Comparison of ENCODE assay signal across 25 cellular contexts in the genomic region with DNA sequence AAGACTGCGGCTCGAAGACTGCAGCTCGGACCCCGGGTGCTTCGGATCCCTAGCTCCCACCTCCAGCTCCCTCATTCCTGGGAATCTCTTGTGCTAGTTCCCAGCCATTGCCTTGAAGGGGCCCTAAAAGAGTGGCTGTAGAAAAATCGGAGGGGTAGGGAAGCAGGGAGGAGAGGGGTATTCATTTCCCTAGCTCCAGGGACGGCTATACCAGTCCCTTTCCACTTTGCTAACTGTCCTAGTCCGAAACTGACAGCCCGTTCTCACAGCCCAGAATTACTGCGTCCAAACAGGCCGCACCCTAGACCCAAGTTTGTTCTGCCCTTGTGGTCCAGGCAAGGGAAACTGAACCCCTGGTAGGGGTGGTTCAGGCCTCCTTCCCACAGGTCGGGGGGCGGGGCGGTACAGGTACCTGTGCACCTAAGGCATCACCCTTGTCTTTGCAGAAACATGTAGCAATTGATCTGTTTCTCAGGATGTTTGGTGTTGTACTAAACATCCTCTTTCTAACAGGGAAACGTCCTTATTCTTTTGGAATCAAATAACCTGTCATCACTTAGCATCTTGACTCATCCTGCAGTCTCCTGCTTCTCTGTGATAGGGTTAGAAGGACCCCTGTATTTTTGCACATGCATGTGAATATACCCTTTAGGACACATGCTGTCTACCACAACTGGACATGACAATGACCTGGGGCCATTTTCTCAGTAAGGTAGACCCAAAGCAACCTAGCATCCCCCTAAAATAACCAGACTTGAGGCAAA. TPM values are rescaled to one million over a fixed set of nuclear protein-coding genes. Genes with fewer than 3 reads are reported as not detected.
DNase-seq lines count a peak whose midpoint lies in the region; ATAC-seq, FAIRE-seq and TF ChIP-seq lines count a peak whose summit lies in the region.
"Had no signal": no experiment of that assay in that cellular context is flagged by ENCODE, and none has a peak within 500 bp of the region (broad histone marks: within the 10 kb centered on the region; RNA-seq: fewer than 3 reads in every experiment).

No MANE protein-coding gene starts in this region.

- no peaks in the 10 kb centered on the region for H3K9me3 ChIP-seq in kidney (ENCODE audit: control insufficient read depth in 1 of 2, low read length in 2 of 2)
- H3K9me3 ChIP-seq: neutrophil, right atrium auricular region, tibial artery had no signal

- no peaks in the 10 kb centered on the region for H3K9me3 Mint-ChIP-seq in activated naive CD4-positive, alpha-beta T cell treated with anti-CD3 and anti-CD28 coated beads, Interleukin-2, amount 50 U/mL, for 24 hours
- H3K9me3 Mint-ChIP-seq: stimulated activated effector memory CD8-positive, alpha-beta T cell treated with anti-CD3 and anti-CD28 coated beads, Interleukin-12 subunit alpha, Interleukin-12 subunit beta, amount 100 ng/mL, for 72 hours had no signal

- peak overlapping the region; percentile 59 to 65 for H3K9ac ChIP-seq in kidney (ENCODE audit: low read length in 2 of 2)

- H3K36me3 Mint-ChIP-seq in activated naive CD4-positive, alpha-beta T cell treated with anti-CD3 and anti-CD28 coated beads, Interleukin-2, amount 50 U/mL, for 24 hours: no peaks in the 10 kb centered on the region
- H3K36me3 Mint-ChIP-seq: CD4-positive, alpha-beta memory T cell had no signal

- peaks cover 25% of the 10 kb centered on the region for H3K4me1 Mint-ChIP-seq in activated naive CD4-positive, alpha-beta T cell treated with anti-CD3 and anti-CD28 coated beads, Interleukin-2, amount 50 U/mL, for 24 hours

- intact Hi-C loops in kidney (cut with DNase I): no loop called here

- H3K27ac ChIP-seq in angular gyrus (ENCODE audit: low read depth, low read length) (peak overlapping the region; percentile 13), kidney (ENCODE audit: low read depth in 2 of 2, low read length in 2 of 2) (peak overlapping the region; percentile 63 to 75)
- H3K27ac ChIP-seq: neutrophil, right atrium auricular region, tibial artery had no signal

- no peak for DNase-seq in activated naive CD4-positive, alpha-beta T cell treated with Interleukin-2 at 50 U/mL for 16 hours
- no peak for DNase-seq in kidney
- no peak for DNase-seq in GM20000 (ENCODE audit: low spot score)
- DNase-seq: cerebellar nuclear complex, DND-41, left cardiac atrium, NCI-H1417, NCI-H2171, NCI-H69, T-helper 1 cell had no signal

- TF ChIP-seq CTCF in kidney (IDR thresholded peaks at IDR 0.05; ENCODE audit: borderline replicate concordance, extremely low read depth, insufficient read depth): no peak
- TF ChIP-seq CTCF in GM20000 (IDR thresholded peaks at IDR 0.05; ENCODE audit: extremely low read depth, missing control alignments): no peak

- H3K36me3 ChIP-seq in kidney (ENCODE audit: control insufficient read depth in 1 of 2, insufficient read depth in 2 of 2, low read length in 2 of 2): peaks cover 0 to 19% of the 10 kb centered on the region in 2 donors
- H3K36me3 ChIP-seq: neutrophil, right atrium auricular region, tibial artery had no signal

- H3K4me1 ChIP-seq in kidney (ENCODE audit: control insufficient read depth in 1 of 2, insufficient read depth in 1 of 2, low read depth in 1 of 2, low read length in 2 of 2): peaks cover 0 to 6% of the 10 kb centered on the region in 2 donors

- H3K27ac Mint-ChIP-seq in activated naive CD4-positive, alpha-beta T cell treated with anti-CD3 and anti-CD28 coated beads, Interleukin-2, amount 50 U/mL, for 24 hours: peak overlapping the region; percentile 17
- H3K27ac Mint-ChIP-seq: CD4-positive, alpha-beta memory T cell; stimulated activated effector memory CD8-positive, alpha-beta T cell treated with anti-CD3 and anti-CD28 coated beads, Interleukin-12 subunit alpha, Interleukin-12 subunit beta, amount 100 ng/mL, for 72 hours had no signal

- peak overlapping the region; percentile 66 to 71 for H3K4me3 ChIP-seq in kidney (ENCODE audit: low read length in 2 of 2)

- no peak overlapping the region for H3K4me3 Mint-ChIP-seq in activated naive CD4-positive, alpha-beta T cell treated with anti-CD3 and anti-CD28 coated beads, Interleukin-2, amount 50 U/mL, for 24 hours

- no peak for ATAC-seq in HG03565 (IDR thresholded peaks at IDR 0.05; ENCODE audit: unreplicated experiment)
- no peak for ATAC-seq in HG03159 (IDR thresholded peaks at IDR 0.05; ENCODE audit: unreplicated experiment)
- ATAC-seq in HG03196 (IDR thresholded peaks at IDR 0.05; ENCODE audit: unreplicated experiment): no peak
- ATAC-seq: left cardiac atrium, Right ventricle myocardium inferior had no signal

- FAIRE-seq in kidney (lab: Jason Lieb, UNC): no peak

- peaks cover 55% of the 10 kb centered on the region for H3K27me3 Mint-ChIP-seq in activated naive CD4-positive, alpha-beta T cell treated with anti-CD3 and anti-CD28 coated beads, Interleukin-2, amount 50 U/mL, for 24 hours

RNA-seq across cellular contexts. Expression of gene EMX1, which starts 4.0 kb away (rescaled TPM):
- 19.6 TPM for total RNA-seq in kidney
- polyA plus RNA-seq in kidney (ENCODE audit: insufficient read depth, low read depth, low replicate concordance): 132 TPM
- total RNA-seq: aorta; CD4-positive, alpha-beta memory T cell; HT1080; left cardiac atrium; mononuclear cell; Right ventricle myocardium inferior had no signal
- polyA plus RNA-seq: AG04450; aorta; CD4-positive, alpha-beta memory T cell had no signal

RNA-seq across cellular contexts. Expression of gene SPR, which starts 34.1 kb away (rescaled TPM):
- 29.9 TPM for total RNA-seq in kidney
- polyA plus RNA-seq in kidney (ENCODE audit: insufficient read depth, low read depth, low replicate concordance): 102 TPM
- total RNA-seq: CD4-positive, alpha-beta memory T cell had no signal
